Comparison of ENCODE assay signal across 19 cellular contexts in genomic region chr9:93509084-93509483, GRCh38.
"Had no signal": no experiment of that assay in that cellular context is flagged by ENCODE, and none has a peak within 500 bp of the region (broad histone marks: within the 10 kb centered on the region; RNA-seq: fewer than 3 reads in every experiment).

No MANE protein-coding gene starts in this region.

- ATAC-seq: activated T-cell treated with anti-CD3 and anti-CD28 coated beads, Interleukin-2, amount 50 U/mL, for 72 hours; stimulated activated naive CD8-positive, alpha-beta T cell treated with anti-CD3 and anti-CD28 coated beads, Interleukin-15, amount 100 ng/mL, for 72 hours had no signal

- H3K4me3 ChIP-seq: coronary artery, left ventricle myocardium inferior, right lobe of liver, smooth muscle cell had no signal

- H3K27ac ChIP-seq: coronary artery, left ventricle myocardium inferior, right lobe of liver had no signal

- H3K36me3 ChIP-seq: left ventricle myocardium inferior, right lobe of liver had no signal

- H3K27me3 Mint-ChIP-seq: activated CD4-positive, alpha-beta memory T cell treated with anti-CD3 and anti-CD28 coated beads, Interleukin-2, amount 10 ng/mL, durations not matched to agents 7 days and 5 days; activated naive CD8-positive, alpha-beta T cell treated with anti-CD3 and anti-CD28 coated beads, Interleukin-2, amount 10 ng/mL, durations not matched to agents 7 days and 5 days; brain; stimulated activated naive CD8-positive, alpha-beta T cell treated with anti-CD3 and anti-CD28 coated beads, Interleukin-15, amount 100 ng/mL, for 72 hours had no signal

- H3K27me3 ChIP-seq: right lobe of liver had no signal

- DNase-seq: activated CD4-positive, alpha-beta memory T cell treated with anti-CD3 and anti-CD28 coated beads, Interleukin-2, amount 10 ng/mL, durations not matched to agents 7 days and 5 days; activated CD4-positive, alpha-beta T cell treated with anti-CD3 and anti-CD28 coated beads for 1 hour; activated CD8-positive, alpha-beta memory T cell treated with anti-CD3 and anti-CD28 coated beads, Interleukin-2, amount 50 U/mL, for 48 hours; activated gamma-delta T cell treated with Interleukin-2 at 50 U/mL for 16 hours; activated naive CD8-positive, alpha-beta T cell treated with anti-CD3 and anti-CD28 coated beads, Interleukin-2, amount 10 ng/mL, durations not matched to agents 7 days and 5 days; activated T-cell treated with anti-CD3 and anti-CD28 coated beads, Interleukin-2, amount 50 U/mL, for 72 hours; central memory CD4-positive, alpha-beta T cell; effector CD8-positive, alpha-beta T cell; foreskin fibroblast; hypothalamus; kidney; left ventricle myocardium inferior; right lobe of liver; stimulated activated naive CD8-positive, alpha-beta T cell treated with anti-CD3 and anti-CD28 coated beads, Interleukin-15, amount 100 ng/mL, for 72 hours; T-helper 9 cell had no signal

- H3K9me3 Mint-ChIP-seq: activated CD4-positive, alpha-beta memory T cell treated with anti-CD3 and anti-CD28 coated beads, Interleukin-2, amount 10 ng/mL, durations not matched to agents 7 days and 5 days; activated naive CD8-positive, alpha-beta T cell treated with anti-CD3 and anti-CD28 coated beads, Interleukin-2, amount 10 ng/mL, durations not matched to agents 7 days and 5 days; activated T-cell treated with anti-CD3 and anti-CD28 coated beads, Interleukin-2, amount 50 U/mL, for 72 hours; brain; nephron; stimulated activated naive CD8-positive, alpha-beta T cell treated with anti-CD3 and anti-CD28 coated beads, Interleukin-15, amount 100 ng/mL, for 72 hours had no signal

- H3K4me3 Mint-ChIP-seq: activated CD4-positive, alpha-beta memory T cell treated with anti-CD3 and anti-CD28 coated beads, Interleukin-2, amount 10 ng/mL, durations not matched to agents 7 days and 5 days; activated naive CD8-positive, alpha-beta T cell treated with anti-CD3 and anti-CD28 coated beads, Interleukin-2, amount 10 ng/mL, durations not matched to agents 7 days and 5 days; activated T-cell treated with anti-CD3 and anti-CD28 coated beads, Interleukin-2, amount 50 U/mL, for 72 hours; brain; nephron; stimulated activated naive CD8-positive, alpha-beta T cell treated with anti-CD3 and anti-CD28 coated beads, Interleukin-15, amount 100 ng/mL, for 72 hours had no signal

- H3K9me3 ChIP-seq: left ventricle myocardium inferior, right lobe of liver had no signal

- H3K27ac Mint-ChIP-seq: activated CD4-positive, alpha-beta memory T cell treated with anti-CD3 and anti-CD28 coated beads, Interleukin-2, amount 10 ng/mL, durations not matched to agents 7 days and 5 days; nephron had no signal

- H3K4me1 Mint-ChIP-seq: nephron had no signal
